19 cellular contexts compared by ENCODE assay signal in genomic region chr4:1210971-1211370, GRCh38. TPM values are rescaled to one million over a fixed set of nuclear protein-coding genes. Genes with fewer than 3 reads are reported as not detected.
DNase-seq lines count a peak whose midpoint lies in the region; ATAC-seq and TF ChIP-seq lines count a peak whose summit lies in the region.
"Had no signal": no experiment of that assay in that cellular context is flagged by ENCODE, and none has a peak within 500 bp of the region (broad histone marks: within the 10 kb centered on the region; RNA-seq: fewer than 3 reads in every experiment).

No MANE protein-coding gene starts in this region.

- H3K4me1 Mint-ChIP-seq in T-helper 2 cell treated with Interferon-gamma antibody and Interleukin-4, amounts not matched to agents 5 μg/mL and 100 μg/mL, for 36 hours (ENCODE audit: low read depth), result peaks cover 2% of the 10 kb centered on the region
- H3K4me1 Mint-ChIP-seq in endothelial cell (ENCODE audit: unreplicated experiment), result no peaks in the 10 kb centered on the region
- H3K4me1 Mint-ChIP-seq: GM23338 had no signal

- no peak for ATAC-seq in right cardiac atrium
- ATAC-seq: CD8-positive, alpha-beta T cell; GM23338 had no signal

- H3K36me3 ChIP-seq in WERI-Rb-1 (peaks cover 59% of the 10 kb centered on the region), prostate gland (peaks cover 5% of the 10 kb centered on the region in 2 donors)

- H3K36me3 Mint-ChIP-seq in T-helper 2 cell treated with Interferon-gamma antibody and Interleukin-4, amounts not matched to agents 5 μg/mL and 100 μg/mL, for 36 hours (ENCODE audit: low read depth), result peaks cover 17% of the 10 kb centered on the region
- peaks cover 6% of the 10 kb centered on the region for H3K36me3 Mint-ChIP-seq in endothelial cell (ENCODE audit: low read depth, unreplicated experiment)

- H3K27ac Mint-ChIP-seq in T-helper 2 cell treated with Interferon-gamma antibody and Interleukin-4, amounts not matched to agents 5 μg/mL and 100 μg/mL, for 36 hours, result no peak overlapping the region
- no peak overlapping the region for H3K27ac Mint-ChIP-seq in endothelial cell (ENCODE audit: unreplicated experiment)
- H3K27ac Mint-ChIP-seq: activated naive CD4-positive, alpha-beta T cell treated with anti-CD3 and anti-CD28 coated beads, Interleukin-2, amount 10 ng/mL, durations not matched to agents 7 days and 5 days; CD8-positive, alpha-beta T cell; GM23338 had no signal

- H3K27me3 ChIP-seq in AG04450 (ENCODE audit: control insufficient read depth, insufficient read depth, low read length), result no peaks in the 10 kb centered on the region
- no peaks in the 10 kb centered on the region for H3K27me3 ChIP-seq in WERI-Rb-1 (ENCODE audit: insufficient read depth, low read depth, severe bottlenecking)
- H3K27me3 ChIP-seq in right cardiac atrium (ENCODE audit: control insufficient read depth, insufficient read depth), result no peaks in the 10 kb centered on the region
- no peaks in the 10 kb centered on the region for H3K27me3 ChIP-seq in prostate gland (replicated peaks; ENCODE audit: insufficient read depth)
- H3K27me3 ChIP-seq: tibial nerve had no signal

- H3K9me3 ChIP-seq in AG04450 (ENCODE audit: control insufficient read depth, insufficient read depth, low read length), result peaks cover 10% of the 10 kb centered on the region; the same call in 1 of the 2 replicates
- no peaks in the 10 kb centered on the region for H3K9me3 ChIP-seq in WERI-Rb-1 (ENCODE audit: severe bottlenecking)
- no peaks in the 10 kb centered on the region for H3K9me3 ChIP-seq in right cardiac atrium (ENCODE audit: control insufficient read depth, low read length)
- H3K9me3 ChIP-seq in prostate gland, result no peaks in the 10 kb centered on the region
- H3K9me3 ChIP-seq: tibial nerve had no signal

- no peak for DNase-seq in AG04450 (ENCODE audit: low read depth, low spot score)
- DNase-seq in WERI-Rb-1, result no peak
- DNase-seq in right cardiac atrium, result peak; percentile 16 to 63 (median 59)
- no peak for DNase-seq in prostate gland (ENCODE audit: low spot score)
- no peak for DNase-seq in GOT3 (lab: John Stamatoyannopoulos, UW)
- DNase-seq in 8988T, result no peak
- DNase-seq in T-helper 2 cell treated with Interferon-gamma antibody and Interleukin-4, amounts not matched to agents 5 μg/mL and 100 μg/mL, for 36 hours (ENCODE audit: low spot score), result no peak
- DNase-seq in endothelial cell (ENCODE audit: low spot score), result no peak
- DNase-seq: activated CD4-positive, alpha-beta T cell treated with anti-CD3 and anti-CD28 coated beads, Interleukin-2, amount 50 U/mL, for 1 hour; activated naive CD4-positive, alpha-beta T cell treated with anti-CD3 and anti-CD28 coated beads, Interleukin-2, amount 10 ng/mL, durations not matched to agents 7 days and 5 days; activated T-cell treated with anti-CD3 and anti-CD28 coated beads for 4 hours; DMS53; foreskin fibroblast; NCI-H1694 treated with DMSO at 0.1 percent for 48 hours; NCI-H446; stimulated activated CD4-positive, alpha-beta T cell treated with anti-CD3 and anti-CD28 coated beads, Interleukin-12 subunit alpha, Interleukin-12 subunit beta, amount 100 ng/mL, for 4 hours had no signal

- H3K4me3 Mint-ChIP-seq in T-helper 2 cell treated with Interferon-gamma antibody and Interleukin-4, amounts not matched to agents 5 μg/mL and 100 μg/mL, for 36 hours, result no peak overlapping the region
- H3K4me3 Mint-ChIP-seq in endothelial cell (ENCODE audit: unreplicated experiment), result no peak overlapping the region
- H3K4me3 Mint-ChIP-seq: activated naive CD4-positive, alpha-beta T cell treated with anti-CD3 and anti-CD28 coated beads, Interleukin-2, amount 10 ng/mL, durations not matched to agents 7 days and 5 days; CD8-positive, alpha-beta T cell; GM23338 had no signal

- 61% methylated on average over 10 of the region's 10 CpGs for WGBS in right cardiac atrium
- WGBS in prostate gland, result 47% methylated on average over 10 of the region's 10 CpGs

- TF ChIP-seq POLR2A in prostate gland (IDR thresholded peaks at IDR 0.05), result no peak

- TF ChIP-seq CTCF in AG04450 (IDR thresholded peaks at IDR 0.05; ENCODE audit: low read depth, low read length) (no peak), WERI-Rb-1 (IDR thresholded peaks at IDR 0.05; ENCODE audit: low read depth, low read length) (no peak), prostate gland (IDR thresholded peaks at IDR 0.05) (no peak), endothelial cell (IDR thresholded peaks at IDR 0.05; ENCODE audit: unreplicated experiment) (no peak)

- H3K4me1 ChIP-seq in right cardiac atrium (ENCODE audit: control insufficient read depth, insufficient read depth, low read length), result peaks cover 17% of the 10 kb centered on the region
- H3K4me1 ChIP-seq in prostate gland (replicated peaks), result peaks cover 55% of the 10 kb centered on the region

- H3K4me3 ChIP-seq in AG04450 (ENCODE audit: low read depth, low read length) (no peak overlapping the region), WERI-Rb-1 (ENCODE audit: low read depth, low read length) (no peak overlapping the region), right cardiac atrium (ENCODE audit: low read length) (no peak overlapping the region), prostate gland (no peak overlapping the region)
- H3K4me3 ChIP-seq: GM23338, tibial nerve had no signal

- CTCF ChIA-PET in AG04450 (lab: Charles Lee), result no interaction called here

- H3K9me3 Mint-ChIP-seq in T-helper 2 cell treated with Interferon-gamma antibody and Interleukin-4, amounts not matched to agents 5 μg/mL and 100 μg/mL, for 36 hours, result no peaks in the 10 kb centered on the region
- no peaks in the 10 kb centered on the region for H3K9me3 Mint-ChIP-seq in endothelial cell (ENCODE audit: unreplicated experiment)
- H3K9me3 Mint-ChIP-seq: activated naive CD4-positive, alpha-beta T cell treated with anti-CD3 and anti-CD28 coated beads, Interleukin-2, amount 10 ng/mL, durations not matched to agents 7 days and 5 days; CD8-positive, alpha-beta T cell; GM23338 had no signal

- H3K27me3 Mint-ChIP-seq in T-helper 2 cell treated with Interferon-gamma antibody and Interleukin-4, amounts not matched to agents 5 μg/mL and 100 μg/mL, for 36 hours (ENCODE audit: low read depth), result no peaks in the 10 kb centered on the region
- H3K27me3 Mint-ChIP-seq in endothelial cell (ENCODE audit: unreplicated experiment), result peaks cover 6% of the 10 kb centered on the region
- H3K27me3 Mint-ChIP-seq: activated naive CD4-positive, alpha-beta T cell treated with anti-CD3 and anti-CD28 coated beads, Interleukin-2, amount 10 ng/mL, durations not matched to agents 7 days and 5 days had no signal

- POLR2A ChIA-PET in AG04450 (lab: Yijun Ruan, JAX), result no interaction called here

- H3K27ac ChIP-seq in AG04450 (ENCODE audit: low read depth, low read length), result peak overlapping the region; percentile 11
- H3K27ac ChIP-seq in WERI-Rb-1, result peak overlapping the region; percentile 95
- H3K27ac ChIP-seq in right cardiac atrium (ENCODE audit: low read length), result no peak overlapping the region
- H3K27ac ChIP-seq in prostate gland, result peak overlapping the region; percentile 74 to 94

- intact Hi-C loops in right cardiac atrium (cut with DNase I), result no loop called here
- intact Hi-C loops in prostate gland (cut with DNase I), result loop anchor here (5.0 kb wide), 1 partner anchor 39 kb away; the partner anchor contains the start of gene SPON2

RNA-seq across cellular contexts. Expression of gene CTBP1, which starts 38.0 kb away (rescaled TPM):
- 72.6 and 97.9 TPM in 2 replicates for polyA plus RNA-seq in AG04450 (2011; rRNA removed)
- polyA minus RNA-seq in AG04450 (2011; rRNA and poly(A)+ RNA removed), result 98.3 and 137 TPM in 2 replicates
- total RNA-seq in right cardiac atrium, result 100 to 1,000 TPM; 123 to 145 (median 134) TPM
- polyA plus RNA-seq in right cardiac atrium, result 119 TPM
- 100 to 1,000 TPM; 173 to 264 TPM for total RNA-seq in prostate gland
- total RNA-seq in endothelial cell (ENCODE audit: unreplicated experiment), result 165 TPM

RNA-seq across cellular contexts. Expression of gene SPON2, which starts 38.6 kb away (rescaled TPM):
- polyA plus RNA-seq in AG04450 (2011; rRNA removed) (132 and 190 TPM in 2 replicates), right cardiac atrium (9.6 TPM)
- polyA minus RNA-seq in AG04450 (2011; rRNA and poly(A)+ RNA removed), result 33.8 and 39.0 TPM in 2 replicates
- total RNA-seq in right cardiac atrium (10 to 100 TPM; 12.2 to 27.4 (median 14.2) TPM), prostate gland (100 to 1,000 TPM; 107 to 134 TPM), endothelial cell (ENCODE audit: unreplicated experiment) (0.97 TPM)

Comparison
In these comparisons a context has a peak if more than half of its experiments do, and no peak if none do; other contexts are left out.
1. DNase-seq: peak in right cardiac atrium (3 of 3); none in AG04450 (single experiment), WERI-Rb-1 (single experiment), prostate gland (single experiment), GOT3 (single experiment), 8988T (single experiment), T-helper 2 cell treated with Interferon-gamma antibody and Interleukin-4, amounts not matched to agents 5 μg/mL and 100 μg/mL, for 36 hours (single experiment) and endothelial cell (single experiment).